In the genomic region with DNA sequence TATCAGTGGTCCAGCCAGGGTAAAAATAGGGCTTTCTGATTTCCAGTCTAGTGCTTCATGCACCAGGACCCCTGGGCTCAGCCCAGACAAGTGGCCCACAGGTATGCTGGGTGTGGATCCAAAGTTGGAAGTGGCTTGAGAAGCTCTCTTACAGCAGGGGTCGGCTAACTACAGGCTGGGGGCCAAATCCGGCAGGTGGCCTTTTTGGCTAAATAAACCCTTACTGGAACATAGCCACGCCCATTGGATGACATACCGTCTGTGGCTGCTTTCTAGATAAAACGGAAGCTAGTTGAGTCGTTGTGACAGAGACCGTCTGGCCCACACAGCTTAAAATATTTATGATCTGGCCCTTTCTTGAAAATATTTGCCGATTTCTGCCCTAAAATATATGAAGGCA, we compare ENCODE assay signal across 11 cellular contexts.
DNase-seq lines count a peak whose midpoint lies in the region; ATAC-seq and TF ChIP-seq lines count a peak whose summit lies in the region.
"Had no signal": no experiment of that assay in that cellular context is flagged by ENCODE, and none has a peak within 500 bp of the region (broad histone marks: within the 10 kb centered on the region; RNA-seq: fewer than 3 reads in every experiment).

No MANE protein-coding gene starts in this region.

- no peak for TF ChIP-seq CTCF in lung (IDR thresholded peaks at IDR 0.05; ENCODE audit: control extremely low read depth, extremely low read depth)

- H3K27ac ChIP-seq in lung (ENCODE audit: low read depth in 1 of 2, low read length in 1 of 2) = no peak overlapping the region
- H3K27ac ChIP-seq: esophagus muscularis mucosa, thyroid gland had no signal

- no peak overlapping the region for H3K27ac Mint-ChIP-seq in T-helper 2 cell treated with Interferon-gamma antibody and Interleukin-4, amounts not matched to agents 5 μg/mL and 100 μg/mL, for 36 hours

- H3K27me3 ChIP-seq in lung (ENCODE audit: control insufficient read depth, insufficient read depth) = no peaks in the 10 kb centered on the region
- H3K27me3 ChIP-seq: thyroid gland had no signal

- no peaks in the 10 kb centered on the region for H3K27me3 Mint-ChIP-seq in T-helper 2 cell treated with Interferon-gamma antibody and Interleukin-4, amounts not matched to agents 5 μg/mL and 100 μg/mL, for 36 hours (ENCODE audit: low read depth)

- peaks cover 4% of the 10 kb centered on the region for H3K4me1 Mint-ChIP-seq in T-helper 2 cell treated with Interferon-gamma antibody and Interleukin-4, amounts not matched to agents 5 μg/mL and 100 μg/mL, for 36 hours (ENCODE audit: low read depth)

- no peaks in the 10 kb centered on the region for H3K36me3 ChIP-seq in lung (ENCODE audit: control insufficient read depth in 2 of 2, insufficient read depth in 2 of 2, low read length in 2 of 2)
- H3K36me3 ChIP-seq: esophagus muscularis mucosa, thyroid gland had no signal

- H3K36me3 Mint-ChIP-seq in T-helper 2 cell treated with Interferon-gamma antibody and Interleukin-4, amounts not matched to agents 5 μg/mL and 100 μg/mL, for 36 hours (ENCODE audit: low read depth) = no peaks in the 10 kb centered on the region

- ATAC-seq in lung (ENCODE audit: insufficient read depth, low FRiP score) (no peak), sciatic nerve (no peak)

- DNase-seq in NCI-H2171 treated with DMSO at 0.1 percent for 48 hours (lab: John Stamatoyannopoulos, UW) = peak; percentile 6
- DNase-seq in NCI-H2171 (lab: John Stamatoyannopoulos, UW) = no peak
- peak; percentile 2 for DNase-seq in NCI-H146 treated with DMSO at 0.1 percent for 48 hours (lab: John Stamatoyannopoulos, UW; ENCODE audit: unreplicated experiment)
- peak; percentile 5 for DNase-seq in T-helper 2 cell treated with Interferon-gamma antibody and Interleukin-4, amounts not matched to agents 5 μg/mL and 100 μg/mL, for 36 hours (ENCODE audit: low spot score)
- peak; percentile 41 for DNase-seq in lung (ENCODE audit: low spot score)
- no peak for DNase-seq in HuH-7 (ENCODE audit: low spot score)
- DNase-seq in pons (ENCODE audit: low spot score) = no peak
- DNase-seq in sciatic nerve (ENCODE audit: low spot score) = no peak
- DNase-seq: amygdala, thyroid gland had no signal

- no peak overlapping the region for H3K4me3 ChIP-seq in lung
- H3K4me3 ChIP-seq: esophagus muscularis mucosa, thyroid gland had no signal

- H3K9me3 Mint-ChIP-seq in T-helper 2 cell treated with Interferon-gamma antibody and Interleukin-4, amounts not matched to agents 5 μg/mL and 100 μg/mL, for 36 hours = no peaks in the 10 kb centered on the region

- WGBS in lung, 2 donors = 17 to 30% methylated on average over 8 of the region's 8 CpGs

- no peaks in the 10 kb centered on the region for H3K9me3 ChIP-seq in lung (ENCODE audit: control insufficient read depth in 2 of 2, insufficient read depth in 1 of 2, low read length in 1 of 2)
- H3K9me3 ChIP-seq: esophagus muscularis mucosa, thyroid gland had no signal

- intact Hi-C loops in sciatic nerve (cut with DNase I) = loop anchor here (5.0 kb wide), 1 partner anchor 276 kb away; no protein-coding TSS in a partner anchor

- no peaks in the 10 kb centered on the region for H3K4me1 ChIP-seq in lung (ENCODE audit: control insufficient read depth in 2 of 2, insufficient read depth in 2 of 2, low read length in 2 of 2)

- no peak overlapping the region for H3K4me3 Mint-ChIP-seq in T-helper 2 cell treated with Interferon-gamma antibody and Interleukin-4, amounts not matched to agents 5 μg/mL and 100 μg/mL, for 36 hours

Comparison
In these comparisons a context has a peak if more than half of its experiments do, and no peak if none do; other contexts are left out.
1. DNase-seq: peak in NCI-H2171 treated with DMSO at 0.1 percent for 48 hours (single experiment), NCI-H146 treated with DMSO at 0.1 percent for 48 hours (single experiment), T-helper 2 cell treated with Interferon-gamma antibody and Interleukin-4, amounts not matched to agents 5 μg/mL and 100 μg/mL, for 36 hours (single experiment) and lung (single experiment); none in NCI-H2171 (single experiment), HuH-7 (single experiment), pons (single experiment) and sciatic nerve (single experiment).